ENCODE assay signal across 7 cellular contexts in the genomic region with DNA sequence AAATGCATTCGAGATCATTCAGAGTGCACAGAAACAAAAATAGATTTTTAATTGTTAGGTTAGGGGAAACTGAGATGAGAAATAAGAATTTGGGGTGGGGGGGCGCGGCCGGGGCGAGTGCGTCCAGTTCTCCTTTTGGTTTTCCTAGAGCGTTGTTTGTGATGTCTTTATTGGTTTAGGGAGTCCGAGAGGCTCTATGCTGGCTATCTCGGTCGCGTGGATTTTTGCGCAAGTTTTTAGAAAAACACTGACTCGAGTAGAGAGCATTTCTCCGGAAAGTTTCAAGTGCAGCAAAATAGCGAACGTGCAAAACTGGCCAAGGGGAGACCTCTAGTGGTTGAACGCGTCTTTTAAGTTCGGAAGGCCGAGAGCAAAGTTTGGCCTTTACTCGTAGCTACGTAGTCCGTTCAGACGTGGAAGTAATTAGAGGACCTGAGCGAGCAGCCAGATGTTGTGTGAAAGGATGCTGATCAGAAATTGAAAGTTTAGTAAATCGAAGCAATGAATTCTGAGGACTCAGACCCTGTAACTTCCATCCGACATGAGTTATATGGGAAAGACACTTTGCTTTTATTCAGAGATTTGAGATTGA. TPM values are rescaled to one million over a fixed set of nuclear protein-coding genes. Genes with fewer than 3 reads are reported as not detected.
DNase-seq lines count a peak whose midpoint lies in the region; ATAC-seq, FAIRE-seq and TF ChIP-seq lines count a peak whose summit lies in the region.

No MANE protein-coding gene starts in this region.

- under 1% methylated on average over 26 of the region's 27 CpGs for WGBS in GM12878 (ENCODE audit: insufficient coverage, insufficient replicate concordance, low lambda C conversion rate, missing lambda C conversion rate)

- in situ Hi-C loops in GM13976 (cut with MboI; ENCODE audit: low sequenced_read_pairs, unreplicated experiment) (loop anchor here (25.0 kb wide), 1 partner anchor 409 kb away; no protein-coding TSS in a partner anchor), GM12878 (cut with MboI) (no loop called here)

- H3K9ac ChIP-seq in GM12878 (ENCODE audit: control insufficient read depth, insufficient read depth, low read length), result peak overlapping the region; percentile 19; the same call in 1 of the 2 replicates

- peak; percentile 98 for FAIRE-seq in GM12878 (lab: Jason Lieb, UNC)

- no peaks in the 10 kb centered on the region for H3K27me3 ChIP-seq in GM12878 (replicated peaks in 1 of 2; ENCODE audit: control insufficient read depth in 2 of 2, insufficient read depth in 2 of 2, low read length in 1 of 2)

- no peaks in the 10 kb centered on the region for H3K36me3 ChIP-seq in GM12878 (ENCODE audit: control insufficient read depth in 2 of 2, insufficient read depth in 2 of 2, low read length in 1 of 2)

- no peak for TF ChIP-seq EP300 in GM12878 (IDR thresholded peaks at IDR 0.05; ENCODE audit: borderline replicate concordance in 1 of 2, control insufficient read depth in 1 of 2, low read depth in 2 of 2, low read length in 2 of 2)

- no peaks in the 10 kb centered on the region for H3K4me1 ChIP-seq in GM12878 (ENCODE audit: control insufficient read depth, insufficient read depth, low read length)

- BruUV-seq in GM12878 (replicated peaks; lab: Mats Ljungman, UMichigan), result no TSS peak

- CTCF ChIA-PET in GM12878 (lab: Yijun Ruan, JAX), result interaction anchor here (0.6 to 2.7 kb wide), 65 partner anchors 9 to 1096 kb away, joined by 3 to 38 read pairs (median 4); a partner anchor contains a TSS

- ATAC-seq in HG02798 (IDR thresholded peaks at IDR 0.05; ENCODE audit: poor library complexity, unreplicated experiment), result peak; percentile 73
- ATAC-seq in GM12878, result peak; percentile 82

- POLR2A ChIA-PET in GM12878 (lab: Charles Lee), result no interaction called here

- H3K9me3 ChIP-seq in GM12878 (replicated peaks; ENCODE audit: control insufficient read depth, insufficient read depth, low read length), result no peaks in the 10 kb centered on the region

- TF ChIP-seq POLR2A in GM12878 (IDR thresholded peaks at IDR 0.05; ENCODE audit: low read depth, low read length), result no peak

- TF ChIP-seq CTCF in GM13976 (IDR thresholded peaks at IDR 0.05; ENCODE audit: borderline replicate concordance, control extremely low read depth, extremely low read depth, insufficient read depth, missing control alignments) (peak; percentile 77), GM12878 (IDR thresholded peaks at IDR 0.05 in 2 of 3, conservative IDR thresholded peaks at IDR 0.05 in 1 of 3; ENCODE audit: control insufficient read depth in 2 of 3, extremely low read depth in 1 of 3, insufficient read depth in 1 of 3, low read depth in 3 of 3, low read length in 3 of 3) (peak; percentile 80 to 94 (median 81); a peak in 5 of 6 replicates), retinal pigment epithelial cell (conservative IDR thresholded peaks at IDR 0.05; ENCODE audit: low read depth, low read length) (peak; percentile 86)

- H2AFZ ChIP-seq in GM12878 (ENCODE audit: control insufficient read depth, low read depth, low read length), result peak overlapping the region; percentile 22

- H3K4me3 ChIP-seq in GM12878 (peak overlapping the region; percentile 82), retinal pigment epithelial cell (ENCODE audit: low read length) (peak overlapping the region; percentile 75)

- DNase-seq in GM13976 (ENCODE audit: low spot score) (peak; percentile 73), NCI-H128 (lab: John Stamatoyannopoulos, UW; ENCODE audit: unreplicated experiment) (peak; percentile 12), T-helper 22 cell (ENCODE audit: low read depth) (peak; percentile 52), GM12878 (ENCODE audit: low read depth, low spot score) (peak; percentile 72), hypothalamus (lab: John Stamatoyannopoulos, UW) (peak; percentile 3 to 89 (median 54)), retinal pigment epithelial cell (ENCODE audit: low read depth) (peak; percentile 75)

- SMC1A ChIA-PET in GM12878 (lab: Charles Lee; ENCODE audit: uncharacterized antibody, unreplicated experiment), result interaction anchor here (0.6 to 2.3 kb wide), 46 partner anchors 8 to 530 kb away, joined by 3 to 24 read pairs (median 4); no protein-coding TSS in a partner anchor

- H4K20me1 ChIP-seq in GM12878 (ENCODE audit: control insufficient read depth, insufficient read depth), result no peaks in the 10 kb centered on the region

- H3K27ac ChIP-seq in GM12878 (ENCODE audit: control insufficient read depth, insufficient read depth), result no peak overlapping the region

- H3K4me2 ChIP-seq in GM12878 (ENCODE audit: control insufficient read depth, insufficient read depth), result peak overlapping the region; percentile 39

- intact Hi-C loops in GM12878 (cut with micrococcal nuclease; ENCODE audit: unreplicated experiment), result loop anchor here (1.0 to 2.0 kb wide), 6 partner anchors 84 to 522 kb away; no protein-coding TSS in a partner anchor

- H3K79me2 ChIP-seq in GM12878 (ENCODE audit: control insufficient read depth, insufficient read depth, low read length), result peaks cover 3% of the 10 kb centered on the region

- RAD21 ChIA-PET in GM12878 (lab: Charles Lee; ENCODE audit: unreplicated experiment), result interaction anchor here (0.6 to 2.8 kb wide), 38 partner anchors 10 to 523 kb away, joined by 3 to 13 read pairs (median 3); a partner anchor contains a TSS

- TF ChIP-seq RAD21 in GM12878 (IDR thresholded peaks at IDR 0.05; ENCODE audit: insufficient read depth, low read depth, low read length), result peak; percentile 94

TF ChIP-seq in GM12878, 131 proteins besides CTCF, POLR2A, EP300 and RAD21 (continues in another document):
- TF ChIP-seq WRNIP1 (IDR thresholded peaks at IDR 0.05; ENCODE audit: borderline replicate concordance, low read depth, low read length) (0 out of 2 replicates have a peak, but pooled peaks have one; percentile 81), ZNF622 (IDR thresholded peaks at IDR 0.05) (no peak), IRF4 (IDR thresholded peaks at IDR 0.05; ENCODE audit: low read depth, low read length) (0 out of 2 replicates have a peak, but pooled peaks have one; percentile 47), SMAD5 (IDR thresholded peaks at IDR 0.05; ENCODE audit: low read depth) (no peak), SRF (IDR thresholded peaks at IDR 0.05; ENCODE audit: low read depth in 2 of 2, low read length in 2 of 2) (no peak), MXI1 (IDR thresholded peaks at IDR 0.05; ENCODE audit: low read depth, low read length) (peak; percentile 79; the same call in 1 of the 2 replicates), YBX1 (IDR thresholded peaks at IDR 0.05) (no peak), JUND (IDR thresholded peaks at IDR 0.05; ENCODE audit: low read depth, low read length) (no peak), RUNX3 (IDR thresholded peaks at IDR 0.05; ENCODE audit: low read length) (0 out of 2 replicates have a peak, but pooled peaks have one; percentile 4), RAD51 (IDR thresholded peaks at IDR 0.05) (no peak), YY1 (IDR thresholded peaks at IDR 0.05; ENCODE audit: low read depth, low read length) (peak; percentile 75), CREM (IDR thresholded peaks at IDR 0.05; ENCODE audit: low read depth) (peak; percentile 34), SIN3A (IDR thresholded peaks at IDR 0.05; ENCODE audit: low read depth, low read length) (no peak), SREBF1 (IDR thresholded peaks at IDR 0.05; ENCODE audit: low read length) (no peak), CREB1 (IDR thresholded peaks at IDR 0.05; ENCODE audit: low read depth) (peak; percentile 47; the same call in 1 of the 2 replicates), ZSCAN29 (IDR thresholded peaks at IDR 0.05) (peak; percentile 32; the same call in 1 of the 2 replicates), ZNF24 (IDR thresholded peaks at IDR 0.05) (no peak), CHD1 (IDR thresholded peaks at IDR 0.05; ENCODE audit: low read depth, low read length) (no peak), KAT2A (conservative IDR thresholded peaks at IDR 0.05; ENCODE audit: control insufficient read depth, low read depth, low read length) (no peak), CBX5 (IDR thresholded peaks at IDR 0.05; ENCODE audit: low read depth) (0 out of 2 replicates have a peak, but pooled peaks have one; percentile 49), HCFC1 (IDR thresholded peaks at IDR 0.05; ENCODE audit: low read length) (no peak), RB1 (IDR thresholded peaks at IDR 0.05; ENCODE audit: borderline replicate concordance) (peak; percentile 50; the same call in 1 of the 2 replicates)
- TF ChIP-seq, protein P1, sequence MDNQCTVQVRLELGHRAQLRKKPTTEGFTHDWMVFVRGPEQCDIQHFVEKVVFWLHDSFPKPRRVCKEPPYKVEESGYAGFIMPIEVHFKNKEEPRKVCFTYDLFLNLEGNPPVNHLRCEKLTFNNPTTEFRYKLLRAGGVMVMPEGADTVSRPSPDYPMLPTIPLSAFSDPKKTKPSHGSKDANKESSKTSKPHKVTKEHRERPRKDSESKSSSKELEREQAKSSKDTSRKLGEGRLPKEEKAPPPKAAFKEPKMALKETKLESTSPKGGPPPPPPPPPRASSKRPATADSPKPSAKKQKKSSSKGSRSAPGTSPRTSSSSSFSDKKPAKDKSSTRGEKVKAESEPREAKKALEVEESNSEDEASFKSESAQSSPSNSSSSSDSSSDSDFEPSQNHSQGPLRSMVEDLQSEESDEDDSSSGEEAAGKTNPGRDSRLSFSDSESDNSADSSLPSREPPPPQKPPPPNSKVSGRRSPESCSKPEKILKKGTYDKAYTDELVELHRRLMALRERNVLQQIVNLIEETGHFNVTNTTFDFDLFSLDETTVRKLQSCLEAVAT (IDR thresholded peaks at IDR 0.05), result peak; percentile 89

RNA-seq across cellular contexts. Expression of a gene that starts 2.6 kb away (rescaled TPM):
- 24.3 and 28.1 TPM in 2 replicates for total RNA-seq in GM12878 (2013; cell fraction: nucleolus; rRNA removed)
- 2.9 and 4.2 TPM in 2 replicates for total RNA-seq in GM12878 (2014; rRNA removed)
- 5.3 and 6.5 TPM in 2 replicates for total RNA-seq in GM12878 (2014; rRNA removed; fragmentation: Illumina TruSeq; extraction: Trizol)
- 5.3 and 9.4 TPM in 2 replicates for total RNA-seq in GM12878 (2021)
- polyA plus RNA-seq in GM12878 (2011; ENCODE audit: low read depth), result 3.7 TPM
- 8.8 and 8.9 TPM in 2 replicates for polyA plus RNA-seq in GM12878 (2011; rRNA removed)
- 2.7 and 3.1 TPM in 2 replicates for polyA plus RNA-seq in GM12878 (2011; cell fraction: cytosol; rRNA removed)
- polyA plus RNA-seq in GM12878 (2011; cell fraction: nucleus; rRNA removed), result 10.1 and 16.3 TPM in 2 replicates
- polyA plus RNA-seq in GM12878 (2012), result 3.6 and 5.4 TPM in 2 replicates
- polyA plus RNA-seq in GM12878 (2014; fragmentation: Illumina TruSeq; extraction: Trizol), result 6.9 and 8.6 TPM in 2 replicates
- 1 to 10 TPM; 1.6 to 6.2 TPM for polyA plus RNA-seq in GM12878 (2014; fragmentation: Nextera tagmentation; extraction: Ambion mirVana)
- 6.0 and 6.2 TPM in 2 replicates for polyA plus RNA-seq in GM12878 (2014; rRNA removed)
- polyA plus RNA-seq in GM12878 (2016; fragmentation: Nextera tagmentation; extraction: Ambion mirVana), result 1 to 10 TPM in 1 of 2 experiments, under 1 TPM in 1; 0.71 to 2.0 TPM
- 4.0 and 7.5 TPM in 2 replicates for polyA minus RNA-seq in GM12878 (2011; rRNA and poly(A)+ RNA removed)
- 2.7 and 6.0 TPM in 2 replicates for polyA minus RNA-seq in GM12878 (2011; cell fraction: cytosol; rRNA and poly(A)+ RNA removed)
- polyA minus RNA-seq in GM12878 (2011; cell fraction: nucleus; rRNA and poly(A)+ RNA removed), result 8.3 and 13.3 TPM in 2 replicates

Comparison
In these comparisons a context has a peak if more than half of its experiments do, and no peak if none do; other contexts are left out.
1. DNase-seq: peak in every context shown above with its lines; median percentile 75 in retinal pigment epithelial cell; 73 in GM13976; 72 in GM12878; 54 in hypothalamus; 52 in T-helper 22 cell; 12 in NCI-H128.